10 cellular contexts compared by ENCODE assay signal in the genomic region with DNA sequence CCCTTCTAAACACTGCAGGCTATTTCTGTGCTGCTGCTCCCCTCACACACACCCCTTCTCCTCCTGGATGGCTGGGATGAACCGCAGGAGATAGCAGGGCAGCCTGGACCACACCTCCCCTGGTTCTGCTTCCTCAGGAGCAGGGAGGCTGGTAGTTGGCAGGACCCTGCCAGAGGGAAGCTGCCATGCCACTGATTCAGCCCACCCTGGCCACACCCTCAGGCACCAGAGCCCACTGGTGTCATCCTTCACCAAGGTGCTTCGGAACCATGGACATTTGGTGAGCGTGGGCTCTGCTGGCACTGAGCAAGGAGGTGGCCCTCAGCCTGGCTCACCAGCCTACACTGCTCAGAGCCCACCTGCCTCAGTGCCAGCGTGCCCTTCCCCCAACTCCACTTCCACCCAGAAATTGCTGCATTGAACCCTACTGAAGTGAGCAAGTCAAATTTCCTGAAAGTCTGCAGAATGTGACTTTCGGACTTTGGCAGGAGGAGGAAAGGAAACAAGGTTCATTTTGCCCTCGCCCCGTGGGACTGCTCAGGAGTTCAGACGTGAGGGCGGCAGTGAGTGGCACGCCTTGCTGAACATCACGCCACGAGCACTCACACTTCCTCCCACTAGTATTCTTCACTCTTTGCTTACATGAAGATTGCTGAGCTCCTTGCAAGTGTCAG. TPM values are rescaled to one million over a fixed set of nuclear protein-coding genes. Genes with fewer than 3 reads are reported as not detected.
DNase-seq lines count a peak whose midpoint lies in the region; ATAC-seq lines count a peak whose summit lies in the region.
"Had no signal": no experiment of that assay in that cellular context is flagged by ENCODE, and none has a peak within 500 bp of the region (broad histone marks: within the 10 kb centered on the region; RNA-seq: fewer than 3 reads in every experiment).

No MANE protein-coding gene starts in this region.

- intact Hi-C loops in right cardiac atrium (cut with DNase I): no loop called here

- no peak overlapping the region for H3K9ac ChIP-seq in rectal smooth muscle tissue (ENCODE audit: low read length)

- H3K36me3 ChIP-seq in CD8-positive, alpha-beta memory T cell (ENCODE audit: insufficient read depth, low read length): no peaks in the 10 kb centered on the region
- H3K36me3 ChIP-seq in rectal smooth muscle tissue (ENCODE audit: control insufficient read depth, insufficient read depth, low read length): no peaks in the 10 kb centered on the region
- H3K36me3 ChIP-seq: WERI-Rb-1 had no signal

- POLR2A ChIA-PET in CD8-positive, alpha-beta memory T cell (lab: Charles Lee): no interaction called here

- no peaks in the 10 kb centered on the region for H3K9me3 Mint-ChIP-seq in CD8-positive, alpha-beta memory T cell
- H3K9me3 Mint-ChIP-seq: natural killer cell had no signal

- CTCF ChIA-PET in CD8-positive, alpha-beta memory T cell (lab: Charles Lee): interaction anchor here (0.6 to 19.8 kb wide), 3 partner anchors 22 to 189 kb away, joined by 3 to 186 read pairs (median 3); partner anchors contain the start of gene BMF

- peak; percentile 55 for ATAC-seq in T-helper 17 cell
- peak; percentile 16 to 43 for ATAC-seq in right cardiac atrium
- ATAC-seq in HG02852 (IDR thresholded peaks at IDR 0.05; ENCODE audit: unreplicated experiment): no peak

- peak overlapping the region; percentile 51 for H3K27ac ChIP-seq in CD8-positive, alpha-beta memory T cell (ENCODE audit: low read depth, low read length)
- H3K27ac ChIP-seq in right cardiac atrium (ENCODE audit: low read length) (peak overlapping the region; percentile 76), rectal smooth muscle tissue (ENCODE audit: low read depth, low read length) (peak overlapping the region; percentile 74)
- H3K27ac ChIP-seq: WERI-Rb-1 had no signal

- H3K27ac Mint-ChIP-seq in CD8-positive, alpha-beta memory T cell: peak overlapping the region in 1 of 8 donors; percentile 78
- H3K27ac Mint-ChIP-seq in T-helper 17 cell: no peak overlapping the region

- H3K27me3 ChIP-seq in CD8-positive, alpha-beta memory T cell (ENCODE audit: insufficient read depth, low read length, poor library complexity, severe bottlenecking): no peaks in the 10 kb centered on the region
- no peaks in the 10 kb centered on the region for H3K27me3 ChIP-seq in right cardiac atrium (ENCODE audit: control insufficient read depth, insufficient read depth)
- H3K27me3 ChIP-seq in rectal smooth muscle tissue (ENCODE audit: control insufficient read depth, insufficient read depth, low read length): no peaks in the 10 kb centered on the region

- H3K4me3 Mint-ChIP-seq in CD8-positive, alpha-beta memory T cell: no peak overlapping the region
- no peak overlapping the region for H3K4me3 Mint-ChIP-seq in T-helper 17 cell

- H3K4me3 ChIP-seq in CD8-positive, alpha-beta memory T cell (ENCODE audit: low read length): no peak overlapping the region
- H3K4me3 ChIP-seq in right cardiac atrium (ENCODE audit: low read length): peak overlapping the region; percentile 49
- H3K4me3 ChIP-seq in rectal smooth muscle tissue (ENCODE audit: low read length): peak overlapping the region; percentile 55

- peaks cover 6 to 20% (median 13%) of the 10 kb centered on the region in 3 donors for H3K4me1 Mint-ChIP-seq in CD8-positive, alpha-beta memory T cell
- peaks cover 8% of the 10 kb centered on the region for H3K4me1 Mint-ChIP-seq in T-helper 17 cell

- 49% methylated on average over 12 of the region's 12 CpGs for WGBS in right cardiac atrium

- H3K36me3 Mint-ChIP-seq in CD8-positive, alpha-beta memory T cell: no peaks in the 10 kb centered on the region
- no peaks in the 10 kb centered on the region for H3K36me3 Mint-ChIP-seq in T-helper 17 cell (ENCODE audit: low read depth)
- H3K36me3 Mint-ChIP-seq: natural killer cell had no signal

- H3K4me1 ChIP-seq in CD8-positive, alpha-beta memory T cell (ENCODE audit: insufficient read depth, low read length): peaks cover 20% of the 10 kb centered on the region
- H3K4me1 ChIP-seq in right cardiac atrium (ENCODE audit: control insufficient read depth, insufficient read depth, low read length) (peaks cover 11% of the 10 kb centered on the region), rectal smooth muscle tissue (ENCODE audit: control insufficient read depth, insufficient read depth, low read length) (peaks cover 20% of the 10 kb centered on the region)

- H3K27me3 Mint-ChIP-seq in CD8-positive, alpha-beta memory T cell: peaks cover 6 to 21% of the 10 kb centered on the region in 2 donors
- H3K27me3 Mint-ChIP-seq in T-helper 17 cell: peaks cover 56% of the 10 kb centered on the region

- no peaks in the 10 kb centered on the region for H3K9me3 ChIP-seq in CD8-positive, alpha-beta memory T cell (ENCODE audit: low read length)
- H3K9me3 ChIP-seq in T-helper 17 cell (ENCODE audit: control insufficient read depth, low read length, poor library complexity, severe bottlenecking) (no peaks in the 10 kb centered on the region), right cardiac atrium (ENCODE audit: control insufficient read depth, low read length) (no peaks in the 10 kb centered on the region)

- no peak for DNase-seq in CD8-positive, alpha-beta memory T cell
- DNase-seq in T-helper 17 cell: no peak
- DNase-seq in right cardiac atrium: no peak
- no peak for DNase-seq in superior temporal gyrus (ENCODE audit: extremely low spot score)
- no peak for DNase-seq in NOMO-1 (lab: John Stamatoyannopoulos, UW; ENCODE audit: unreplicated experiment in 2 of 2)
- DNase-seq in activated effector memory CD4-positive, alpha-beta T cell treated with anti-CD3 and anti-CD28 coated beads, Interleukin-2, amount 50 U/mL, for 16 hours: no peak
- DNase-seq: natural killer cell had no signal

RNA-seq across cellular contexts. Expression of gene BMF, which starts 26.3 kb away (rescaled TPM):
- 10 to 100 TPM; 15.3 to 16.8 TPM for total RNA-seq in CD8-positive, alpha-beta memory T cell
- 2.3 TPM for polyA plus RNA-seq in CD8-positive, alpha-beta memory T cell
- 10 to 100 TPM in 1 of 2 donors, 1 to 10 TPM in 1; 8.0 to 13.4 TPM for total RNA-seq in T-helper 17 cell
- 1 to 10 TPM; 3.0 to 9.9 (median 8.5) TPM for total RNA-seq in right cardiac atrium
- 2.9 TPM for polyA plus RNA-seq in right cardiac atrium

RNA-seq across cellular contexts. Expression of gene SRP14, which starts 43.4 kb away (rescaled TPM):
- total RNA-seq in CD8-positive, alpha-beta memory T cell: 100 to 1,000 TPM; 202 to 203 TPM
- polyA plus RNA-seq in CD8-positive, alpha-beta memory T cell: 835 TPM
- total RNA-seq in T-helper 17 cell (100 to 1,000 TPM; 108 to 114 TPM), right cardiac atrium (100 to 1,000 TPM; 184 to 229 (median 210) TPM)
- 574 TPM for polyA plus RNA-seq in right cardiac atrium
